ENCODE assay signal across 10 cellular contexts in the genomic region with DNA sequence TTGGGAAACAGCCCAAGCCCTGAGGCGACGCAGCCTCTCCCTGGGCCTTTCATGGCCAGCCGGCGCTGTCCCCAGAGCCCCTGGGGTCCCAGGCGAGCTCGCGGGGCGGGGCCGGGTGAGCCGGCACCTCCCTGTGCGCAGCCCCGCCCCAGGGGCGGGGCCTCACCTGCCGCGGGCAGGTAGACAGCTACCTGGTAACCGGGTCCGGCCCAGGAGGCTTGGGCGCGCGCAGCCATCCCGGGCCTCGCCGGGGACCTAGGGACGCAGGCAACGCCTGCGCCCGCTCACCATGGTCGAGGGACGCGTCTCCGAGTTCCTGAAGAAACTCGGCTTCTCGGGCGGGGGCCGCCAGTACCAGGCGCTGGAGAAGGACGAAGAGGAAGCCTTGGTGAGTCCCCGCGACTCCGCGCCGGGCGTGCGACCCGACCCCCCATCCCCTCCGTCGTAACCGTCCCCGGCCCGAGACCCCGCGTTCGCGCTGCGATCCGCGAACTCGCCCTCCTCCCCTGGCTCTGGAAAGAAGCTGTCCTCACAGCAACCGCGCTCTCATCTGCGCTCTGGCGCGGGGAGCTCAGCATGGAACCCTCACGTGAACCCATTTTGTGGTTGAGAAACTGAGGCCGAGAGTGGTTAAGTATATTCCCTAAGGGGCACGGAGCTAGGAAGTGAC. TPM values are rescaled to one million over a fixed set of nuclear protein-coding genes. Genes with fewer than 3 reads are reported as not detected.
DNase-seq lines count a peak whose midpoint lies in the region; ATAC-seq and TF ChIP-seq lines count a peak whose summit lies in the region.
"Had no signal": no experiment of that assay in that cellular context is flagged by ENCODE, and none has a peak within 500 bp of the region (broad histone marks: within the 10 kb centered on the region; RNA-seq: fewer than 3 reads in every experiment).

A gene with protein sequence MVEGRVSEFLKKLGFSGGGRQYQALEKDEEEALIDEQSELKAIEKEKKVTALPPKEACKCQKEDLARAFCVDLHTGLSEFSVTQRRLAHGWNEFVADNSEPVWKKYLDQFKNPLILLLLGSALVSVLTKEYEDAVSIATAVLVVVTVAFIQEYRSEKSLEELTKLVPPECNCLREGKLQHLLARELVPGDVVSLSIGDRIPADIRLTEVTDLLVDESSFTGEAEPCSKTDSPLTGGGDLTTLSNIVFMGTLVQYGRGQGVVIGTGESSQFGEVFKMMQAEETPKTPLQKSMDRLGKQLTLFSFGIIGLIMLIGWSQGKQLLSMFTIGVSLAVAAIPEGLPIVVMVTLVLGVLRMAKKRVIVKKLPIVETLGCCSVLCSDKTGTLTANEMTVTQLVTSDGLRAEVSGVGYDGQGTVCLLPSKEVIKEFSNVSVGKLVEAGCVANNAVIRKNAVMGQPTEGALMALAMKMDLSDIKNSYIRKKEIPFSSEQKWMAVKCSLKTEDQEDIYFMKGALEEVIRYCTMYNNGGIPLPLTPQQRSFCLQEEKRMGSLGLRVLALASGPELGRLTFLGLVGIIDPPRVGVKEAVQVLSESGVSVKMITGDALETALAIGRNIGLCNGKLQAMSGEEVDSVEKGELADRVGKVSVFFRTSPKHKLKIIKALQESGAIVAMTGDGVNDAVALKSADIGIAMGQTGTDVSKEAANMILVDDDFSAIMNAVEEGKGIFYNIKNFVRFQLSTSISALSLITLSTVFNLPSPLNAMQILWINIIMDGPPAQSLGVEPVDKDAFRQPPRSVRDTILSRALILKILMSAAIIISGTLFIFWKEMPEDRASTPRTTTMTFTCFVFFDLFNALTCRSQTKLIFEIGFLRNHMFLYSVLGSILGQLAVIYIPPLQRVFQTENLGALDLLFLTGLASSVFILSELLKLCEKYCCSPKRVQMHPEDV (plus strand): TSS at position 212 of the 670 bp plus-strand sequence. CDS start 78 bp downstream, at position 290.

- H3K27ac ChIP-seq in HCT116 (ENCODE audit: low read depth, low read length) = peak within 1 kb of the TSS; percentile 22; the same call in 1 of the 2 replicates
- H3K27ac ChIP-seq in ovary = no peak within 1 kb of the TSS

- DNase-seq in HCT116 (ENCODE audit: low read depth, low spot score) (peak; percentile 51), NCI-H748 treated with DMSO at 0.1 percent for 48 hours (lab: John Stamatoyannopoulos, UW) (peak; percentile 5), glutamatergic neuron (peak; percentile 31), ovary (no peak), SK-N-DZ (ENCODE audit: low spot score) (no peak)
- DNase-seq: NCI-H1048, nucleus accumbens had no signal

- no peaks in the 10 kb centered on the region for H3K9me2 ChIP-seq in HCT116 (ENCODE audit: insufficient read depth)

- TF ChIP-seq CTCF in HCT116 (IDR thresholded peaks at IDR 0.05 in 2 of 3, conservative IDR thresholded peaks at IDR 0.05 in 1 of 3; ENCODE audit: borderline replicate concordance in 1 of 3, insufficient read depth in 1 of 3, low read depth in 2 of 3, low read length in 2 of 3) (no peak), glutamatergic neuron (IDR thresholded peaks at IDR 0.05; ENCODE audit: partially characterized antibody, unreplicated experiment) (no peak), ovary (IDR thresholded peaks at IDR 0.05) (no peak)

- peaks cover 6% of the 10 kb centered on the region for H3K27me3 Mint-ChIP-seq in glutamatergic neuron (ENCODE audit: unreplicated experiment)

- intact Hi-C loops in HCT116 (cut with micrococcal nuclease) = no loop called here
- intact Hi-C loops in ovary (cut with DNase I) = no loop called here

- CTCF ChIA-PET in HCT116 (lab: Charles Lee) = interaction anchor here (0.7 to 1.9 kb wide), 3 partner anchors 56 to 304 kb away, joined by 3 to 5 read pairs (median 4); no protein-coding TSS in a partner anchor

- TF ChIP-seq RAD21 in HCT116 (IDR thresholded peaks at IDR 0.05; ENCODE audit: low read depth) = no peak

- no peaks in the 10 kb centered on the region for H4K20me1 ChIP-seq in HCT116 (ENCODE audit: insufficient read depth)

- TF ChIP-seq EP300 in ovary (IDR thresholded peaks at IDR 0.05) = no peak

- RAD21 ChIA-PET in HCT116 (lab: Charles Lee; ENCODE audit: low non-redundant PET in 1 of 2, low total read pairs in 2 of 2, uncharacterized antibody in 2 of 2, unreplicated experiment in 2 of 2) = interaction anchor here in 1 of 2 experiments (0.6 kb wide), 1 partner anchor 46 kb away, joined by 3 read pairs; no protein-coding TSS in a partner anchor

- no peaks in the 10 kb centered on the region for H3K4me1 Mint-ChIP-seq in glutamatergic neuron (ENCODE audit: low read depth, unreplicated experiment)

- H3K27me3 ChIP-seq in HCT116 (ENCODE audit: insufficient read depth, low read length) (no peaks in the 10 kb centered on the region), ovary (no peaks in the 10 kb centered on the region)

- no peak within 1 kb of the TSS for H3K27ac Mint-ChIP-seq in glutamatergic neuron (ENCODE audit: unreplicated experiment)

- BruUV-seq in HCT116 (replicated peaks; lab: Mats Ljungman, UMichigan) = TSS peak; percentile 57

- POLR2A ChIA-PET in HCT116 (lab: Charles Lee) = interaction anchor here (0.5 to 1.8 kb wide), 4 partner anchors 9 to 252 kb away, joined by 3 to 6 read pairs (median 4); a partner anchor contains a TSS

- peak; percentile 97 for ATAC-seq in HCT116
- ATAC-seq in HG02870 (IDR thresholded peaks at IDR 0.05; ENCODE audit: unreplicated experiment) = no peak
- no peak for ATAC-seq in HG02798 (IDR thresholded peaks at IDR 0.05; ENCODE audit: poor library complexity, unreplicated experiment)
- ATAC-seq in HG02938 (IDR thresholded peaks at IDR 0.05; ENCODE audit: unreplicated experiment) = no peak

- TF ChIP-seq POLR2A in HCT116 (IDR thresholded peaks at IDR 0.05; ENCODE audit: borderline replicate concordance, extremely low read depth, insufficient read depth, insufficient read length) (no peak), ovary (IDR thresholded peaks at IDR 0.05) (no peak)

- H2AFZ ChIP-seq in HCT116 (ENCODE audit: low read depth, low read length, poor library complexity, severe bottlenecking) = peak within 1 kb of the TSS; percentile 92

- no peaks in the 10 kb centered on the region for H3K79me2 ChIP-seq in HCT116 (ENCODE audit: insufficient read depth, low read length)

- no peaks in the 10 kb centered on the region for H3K36me3 ChIP-seq in HCT116 (ENCODE audit: control insufficient read depth in 1 of 2, insufficient read depth in 2 of 2, low read length in 2 of 2)
- no peaks in the 10 kb centered on the region for H3K36me3 ChIP-seq in ovary

- H3K9ac ChIP-seq in HCT116 (ENCODE audit: low read length) = peak within 1 kb of the TSS; percentile 59

- H3K4me2 ChIP-seq in HCT116 (ENCODE audit: low read length) = peak within 1 kb of the TSS; percentile 94

- H3K4me3 ChIP-seq in HCT116 (replicated peaks in 1 of 2; ENCODE audit: low read depth in 1 of 2, low read length in 2 of 2) (peak within 1 kb of the TSS; percentile 75 to 81), ovary (peak within 1 kb of the TSS; percentile 12)

- peak within 1 kb of the TSS; percentile 61 for H3K4me3 Mint-ChIP-seq in glutamatergic neuron (ENCODE audit: unreplicated experiment)

- WGBS in ovary, 3 donors = 2 to 3% (median 2%) methylated on average over 42 to 66 of the region's 66 CpGs

- no peaks in the 10 kb centered on the region for H3K9me3 ChIP-seq in HCT116 (ENCODE audit: control insufficient read depth in 1 of 2, insufficient read depth in 1 of 2, low read depth in 1 of 2, low read length in 2 of 2)
- H3K9me3 ChIP-seq in ovary = no peaks in the 10 kb centered on the region

- no peaks in the 10 kb centered on the region for H3K36me3 Mint-ChIP-seq in glutamatergic neuron (ENCODE audit: unreplicated experiment)

- H3K4me1 ChIP-seq in HCT116 (ENCODE audit: control insufficient read depth in 1 of 2, insufficient read depth in 2 of 2, low read length in 2 of 2) = peaks cover 23 to 38% of the 10 kb centered on the region in 2 experiments
- no peaks in the 10 kb centered on the region for H3K4me1 ChIP-seq in ovary (ENCODE audit: insufficient read depth)

- H3K9me3 Mint-ChIP-seq in glutamatergic neuron (ENCODE audit: unreplicated experiment) = peaks cover 6% of the 10 kb centered on the region

TF ChIP-seq in HCT116, 20 proteins besides CTCF, POLR2A, EP300 and RAD21:
- peak; percentile 95 for TF ChIP-seq POLR2AphosphoS5 (IDR thresholded peaks at IDR 0.05; ENCODE audit: low read depth, low read length)
- TF ChIP-seq YY1 (IDR thresholded peaks at IDR 0.05; ENCODE audit: extremely low read depth, insufficient replicate concordance, low read depth, low read length) = peak; percentile 31
- TF ChIP-seq, protein P1, sequence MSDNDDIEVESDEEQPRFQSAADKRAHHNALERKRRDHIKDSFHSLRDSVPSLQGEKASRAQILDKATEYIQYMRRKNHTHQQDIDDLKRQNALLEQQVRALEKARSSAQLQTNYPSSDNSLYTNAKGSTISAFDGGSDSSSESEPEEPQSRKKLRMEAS (IDR thresholded peaks at IDR 0.05) = peak; percentile 47; the same call in 1 of the 2 replicates
- TF ChIP-seq ELF1 (IDR thresholded peaks at IDR 0.05; ENCODE audit: borderline replicate concordance, low read depth) = no peak

RNA-seq across cellular contexts. Expression of the gene that starts here (rescaled TPM):
- 20.3 TPM for total RNA-seq in HCT116 (2021; ENCODE audit: unreplicated experiment)
- polyA plus RNA-seq in HCT116 (2012) = 28.2 and 40.5 TPM in 2 replicates
- not detected for total RNA-seq in glutamatergic neuron (ENCODE audit: unreplicated experiment)
- total RNA-seq in ovary = 1 to 10 TPM in 4 of 7 donors, under 1 TPM in 1, not detected in 2; 0.67 to 8.5 (median 1.5) TPM
- under 1 TPM in 1 of 2 donors, not detected in 1; 0.10 TPM for polyA plus RNA-seq in ovary
- not detected in 2 replicates for polyA plus RNA-seq in SK-N-DZ (2014; cell fraction: cytosol; rRNA removed)
- polyA plus RNA-seq in SK-N-DZ (2014; cell fraction: nucleus; rRNA removed) = not detected in 2 replicates

Comparison
In these comparisons a context has a peak if more than half of its experiments do, and no peak if none do; other contexts are left out.
1. Peak in DNase-seq in glutamatergic neuron; RNA of the gene not detected or under 1 TPM.
2. DNase-seq: peak in HCT116 (single experiment) and NCI-H748 treated with DMSO at 0.1 percent for 48 hours (single experiment); none in ovary (0 of 5) and SK-N-DZ (single experiment).